8 cellular contexts compared by ENCODE assay signal in genomic region chr12:122023339-122024131, GRCh38. TPM values are rescaled to one million over a fixed set of nuclear protein-coding genes. Genes with fewer than 3 reads are reported as not detected.
DNase-seq lines count a peak whose midpoint lies in the region; ATAC-seq, FAIRE-seq and TF ChIP-seq lines count a peak whose summit lies in the region.

No MANE protein-coding gene starts in this region.

- H3K27ac Mint-ChIP-seq in T-cell: peak overlapping the region in 1 of 2 donors; percentile 58

- H3K9me3 Mint-ChIP-seq in T-cell: peaks cover 0 to 2% (median under 1%) of the 10 kb centered on the region in 3 donors

- H3K4me3 Mint-ChIP-seq in T-cell: peak overlapping the region; percentile 79 to 82 (median 80)

- TF ChIP-seq POLR2A in H54 (IDR thresholded peaks at IDR 0.05; ENCODE audit: low read depth, low read length): no peak

- peaks cover 14 to 23% (median 18%) of the 10 kb centered on the region in 3 donors for H3K4me1 Mint-ChIP-seq in T-cell

- CTCF ChIA-PET in T-cell (lab: Charles Lee): interaction anchor here in 1 of 2 donors (0.5 kb wide), 1 partner anchor 521 kb away, joined by 4 read pairs; no protein-coding TSS in a partner anchor

- no peak for ATAC-seq in T-cell (replicated peaks in 1 of 4)

- no peak for FAIRE-seq in H54 (lab: Jason Lieb, UNC)

- no peak for TF ChIP-seq CTCF in epithelial cell of esophagus (IDR thresholded peaks at IDR 0.05; ENCODE audit: insufficient read depth, low read depth, low read length, missing control alignments)

- POLR2A ChIA-PET in T-cell (lab: Charles Lee): no interaction called here

- DNase-seq in ELR (ENCODE audit: low read depth) (peak; percentile 79), T-cell (peak in 1 of 34 experiments; percentile 19), epithelial cell of esophagus (ENCODE audit: low read depth) (peak; percentile 56), lung microvascular endothelial cell (ENCODE audit: low read depth in 2 of 2) (peak; percentile 78 to 84), superior temporal gyrus (ENCODE audit: extremely low spot score) (peak; percentile 78), T-helper 9 cell (no peak), H54 (ENCODE audit: insufficient read length, low spot score) (no peak)
- DNase-seq in Jurkat, Clone E6-1 (ENCODE audit: low read depth, low spot score): no peak

- no peaks in the 10 kb centered on the region for H3K36me3 Mint-ChIP-seq in T-cell

- peaks cover 0 to 16% of the 10 kb centered on the region in 2 donors for H3K27me3 Mint-ChIP-seq in T-cell

- peak overlapping the region; percentile 77 for H3K4me3 ChIP-seq in Jurkat, Clone E6-1 (ENCODE audit: low read length)
- peak overlapping the region; percentile 66 for H3K4me3 ChIP-seq in epithelial cell of esophagus (ENCODE audit: low read length)

RNA-seq across cellular contexts. Expression of gene BCL7A, which starts 1.9 kb away (rescaled TPM):
- 36.1 TPM for polyA plus RNA-seq in Jurkat, Clone E6-1 (2012; ENCODE audit: insufficient read depth, insufficient read length)
- 1 to 10 TPM; 5.3 to 7.4 (median 6.7) TPM for total RNA-seq in T-cell
- 5.4 and 6.3 TPM in 2 replicates for total RNA-seq in lung microvascular endothelial cell

RNA-seq across cellular contexts. Expression of gene MLXIP, which starts 55.0 kb away (rescaled TPM):
- 18.9 TPM for polyA plus RNA-seq in Jurkat, Clone E6-1 (2012; ENCODE audit: insufficient read depth, insufficient read length)
- 100 to 1,000 TPM in 2 of 5 donors, 10 to 100 TPM in 3; 87.9 to 113 (median 98.3) TPM for total RNA-seq in T-cell
- total RNA-seq in lung microvascular endothelial cell: 15.7 and 20.0 TPM in 2 replicates

Comparison
In these comparisons a context has a peak if more than half of its experiments do, and no peak if none do; other contexts are left out.
1. DNase-seq: peak in ELR (single experiment), epithelial cell of esophagus (single experiment), lung microvascular endothelial cell (2 of 2) and superior temporal gyrus (single experiment); none in Jurkat, Clone E6-1 (single experiment), T-helper 9 cell (single experiment) and H54 (single experiment).